Comparison of ENCODE assay signal across 8 cellular contexts in genomic region chr2:37982147-37982582, GRCh38. TPM values are rescaled to one million over a fixed set of nuclear protein-coding genes. Genes with fewer than 3 reads are reported as not detected.
DNase-seq lines count a peak whose midpoint lies in the region; ATAC-seq and TF ChIP-seq lines count a peak whose summit lies in the region.

No MANE protein-coding gene starts in this region.

- TF ChIP-seq CTCF in brain microvascular endothelial cell (IDR thresholded peaks at IDR 0.05; ENCODE audit: low read depth, low read length, missing control alignments) = peak; percentile 89

- in situ Hi-C loops in brain microvascular endothelial cell (cut with HindIII; ENCODE audit: low pct_ligation_motif_present, low sequenced_read_pairs) = loop anchor here (25.0 kb wide), 1 partner anchor 280 kb away; no protein-coding TSS in a partner anchor

- H3K4me3 ChIP-seq in MG63 (no peak overlapping the region), brain microvascular endothelial cell (ENCODE audit: low read depth, low read length) (peak overlapping the region; percentile 33)

- no peak for ATAC-seq in HG03460 (IDR thresholded peaks at IDR 0.05; ENCODE audit: unreplicated experiment)
- no peak for ATAC-seq in GM18873 (IDR thresholded peaks at IDR 0.05; ENCODE audit: low FRiP score, unreplicated experiment)

- H3K9me3 ChIP-seq in MG63 = 0 out of 2 replicates have a peak, but pooled peaks cover 2% of the 10 kb centered on the region

- peak; percentile 58 for DNase-seq in GM03348 (ENCODE audit: low spot score)
- peak; percentile 44 for DNase-seq in MG63
- peak; percentile 58 for DNase-seq in T1000 (lab: John Stamatoyannopoulos, UW)
- DNase-seq in brain microvascular endothelial cell = peak; percentile 45
- peak; percentile 56 for DNase-seq in iris pigment epithelial cell (ENCODE audit: low read depth)
- DNase-seq in stimulated activated CD4-positive, alpha-beta T cell treated with anti-CD3 and anti-CD28 coated beads, Interleukin-15, amount 100 ng/mL, for 24 hours = peak; percentile 73

- H3K36me3 ChIP-seq in MG63 (no peaks in the 10 kb centered on the region), brain microvascular endothelial cell (replicated peaks) (no peaks in the 10 kb centered on the region)

- peaks cover 4% of the 10 kb centered on the region; the same call in 1 of the 2 replicates for H3K27me3 ChIP-seq in MG63
- no peaks in the 10 kb centered on the region for H3K27me3 ChIP-seq in brain microvascular endothelial cell (replicated peaks)

- no peak overlapping the region for H3K27ac ChIP-seq in brain microvascular endothelial cell

RNA-seq across cellular contexts. Expression of gene RMDN2, which starts 57.1 kb away (rescaled TPM):
- total RNA-seq in MG63 (2014; rRNA removed; shearing (Covaris generic); ENCODE audit: low replicate concordance) = 5.0 and 5.4 TPM in 2 replicates
